Comparison of ENCODE assay signal across 1 cellular context in the genomic region with DNA sequence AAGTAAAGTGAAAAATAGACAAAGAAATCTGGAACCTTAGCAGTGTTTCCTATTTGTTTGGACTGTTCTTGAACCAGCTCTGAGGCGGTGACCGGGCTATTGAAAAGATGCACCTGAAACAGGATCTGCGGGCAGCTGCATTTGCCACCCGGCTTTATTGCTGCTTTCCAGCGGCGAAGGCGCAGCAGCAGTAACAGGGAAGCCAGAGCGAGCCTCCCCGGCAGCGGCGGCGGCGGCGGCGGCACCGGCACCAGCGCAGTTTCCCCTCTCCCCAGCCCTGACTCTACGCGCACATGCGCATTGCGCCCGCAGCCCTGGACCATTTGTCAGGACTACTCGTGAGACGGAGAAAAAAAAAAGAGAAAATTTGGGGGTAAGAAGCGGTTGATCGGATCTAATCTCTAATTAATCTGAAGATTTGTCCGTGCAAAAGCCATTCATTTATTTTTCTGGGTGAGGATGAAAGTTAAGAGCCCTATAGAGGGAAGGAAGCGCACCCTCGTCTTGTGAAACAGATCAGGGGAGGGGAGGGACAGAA.
TF ChIP-seq lines count a peak whose summit lies in the region.

A gene (plus strand): TSS at position 290 of the 538 bp plus-strand sequence. CDS start 24,119 bp downstream, outside the sequence.

TF ChIP-seq in HEK293, 187 proteins besides CTCF, POLR2A, EP300 and RAD21 (continued from another document and continues in another):
- TF ChIP-seq, protein P1, sequence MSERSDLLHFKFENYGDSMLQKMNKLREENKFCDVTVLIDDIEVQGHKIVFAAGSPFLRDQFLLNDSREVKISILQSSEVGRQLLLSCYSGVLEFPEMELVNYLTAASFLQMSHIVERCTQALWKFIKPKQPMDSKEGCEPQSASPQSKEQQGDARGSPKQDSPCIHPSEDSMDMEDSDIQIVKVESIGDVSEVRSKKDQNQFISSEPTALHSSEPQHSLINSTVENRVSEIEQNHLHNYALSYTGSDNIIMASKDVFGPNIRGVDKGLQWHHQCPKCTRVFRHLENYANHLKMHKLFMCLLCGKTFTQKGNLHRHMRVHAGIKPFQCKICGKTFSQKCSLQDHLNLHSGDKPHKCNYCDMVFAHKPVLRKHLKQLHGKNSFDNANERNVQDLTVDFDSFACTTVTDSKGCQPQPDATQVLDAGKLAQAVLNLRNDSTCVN (tag by site-specific recombination; optimal IDR thresholded peaks at IDR 0.05): peak; percentile 67
- TF ChIP-seq, protein P2, sequence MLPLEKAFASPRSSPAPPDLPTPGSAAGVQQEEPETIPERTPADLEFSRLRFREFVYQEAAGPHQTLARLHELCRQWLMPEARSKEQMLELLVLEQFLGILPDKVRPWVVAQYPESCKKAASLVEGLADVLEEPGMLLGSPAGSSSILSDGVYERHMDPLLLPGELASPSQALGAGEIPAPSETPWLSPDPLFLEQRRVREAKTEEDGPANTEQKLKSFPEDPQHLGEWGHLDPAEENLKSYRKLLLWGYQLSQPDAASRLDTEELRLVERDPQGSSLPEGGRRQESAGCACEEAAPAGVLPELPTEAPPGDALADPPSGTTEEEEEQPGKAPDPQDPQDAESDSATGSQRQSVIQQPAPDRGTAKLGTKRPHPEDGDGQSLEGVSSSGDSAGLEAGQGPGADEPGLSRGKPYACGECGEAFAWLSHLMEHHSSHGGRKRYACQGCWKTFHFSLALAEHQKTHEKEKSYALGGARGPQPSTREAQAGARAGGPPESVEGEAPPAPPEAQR (tag by site-specific recombination; IDR thresholded peaks at IDR 0.05): no peak
- TF ChIP-seq ZFP37 (tag by site-specific recombination; IDR thresholded peaks at IDR 0.05): no peak
- TF ChIP-seq, protein P3, sequence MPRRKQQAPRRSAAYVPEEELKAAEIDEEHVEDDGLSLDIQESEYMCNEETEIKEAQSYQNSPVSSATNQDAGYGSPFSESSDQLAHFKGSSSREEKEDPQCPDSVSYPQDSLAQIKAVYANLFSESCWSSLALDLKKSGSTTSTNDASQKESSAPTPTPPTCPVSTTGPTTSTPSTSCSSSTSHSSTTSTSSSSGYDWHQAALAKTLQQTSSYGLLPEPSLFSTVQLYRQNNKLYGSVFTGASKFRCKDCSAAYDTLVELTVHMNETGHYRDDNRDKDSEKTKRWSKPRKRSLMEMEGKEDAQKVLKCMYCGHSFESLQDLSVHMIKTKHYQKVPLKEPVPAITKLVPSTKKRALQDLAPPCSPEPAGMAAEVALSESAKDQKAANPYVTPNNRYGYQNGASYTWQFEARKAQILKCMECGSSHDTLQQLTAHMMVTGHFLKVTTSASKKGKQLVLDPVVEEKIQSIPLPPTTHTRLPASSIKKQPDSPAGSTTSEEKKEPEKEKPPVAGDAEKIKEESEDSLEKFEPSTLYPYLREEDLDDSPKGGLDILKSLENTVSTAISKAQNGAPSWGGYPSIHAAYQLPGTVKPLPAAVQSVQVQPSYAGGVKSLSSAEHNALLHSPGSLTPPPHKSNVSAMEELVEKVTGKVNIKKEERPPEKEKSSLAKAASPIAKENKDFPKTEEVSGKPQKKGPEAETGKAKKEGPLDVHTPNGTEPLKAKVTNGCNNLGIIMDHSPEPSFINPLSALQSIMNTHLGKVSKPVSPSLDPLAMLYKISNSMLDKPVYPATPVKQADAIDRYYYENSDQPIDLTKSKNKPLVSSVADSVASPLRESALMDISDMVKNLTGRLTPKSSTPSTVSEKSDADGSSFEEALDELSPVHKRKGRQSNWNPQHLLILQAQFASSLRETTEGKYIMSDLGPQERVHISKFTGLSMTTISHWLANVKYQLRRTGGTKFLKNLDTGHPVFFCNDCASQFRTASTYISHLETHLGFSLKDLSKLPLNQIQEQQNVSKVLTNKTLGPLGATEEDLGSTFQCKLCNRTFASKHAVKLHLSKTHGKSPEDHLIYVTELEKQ (tag by site-specific recombination; IDR thresholded peaks at IDR 0.05; ENCODE audit: borderline replicate concordance): no peak
- TF ChIP-seq, protein P4, sequence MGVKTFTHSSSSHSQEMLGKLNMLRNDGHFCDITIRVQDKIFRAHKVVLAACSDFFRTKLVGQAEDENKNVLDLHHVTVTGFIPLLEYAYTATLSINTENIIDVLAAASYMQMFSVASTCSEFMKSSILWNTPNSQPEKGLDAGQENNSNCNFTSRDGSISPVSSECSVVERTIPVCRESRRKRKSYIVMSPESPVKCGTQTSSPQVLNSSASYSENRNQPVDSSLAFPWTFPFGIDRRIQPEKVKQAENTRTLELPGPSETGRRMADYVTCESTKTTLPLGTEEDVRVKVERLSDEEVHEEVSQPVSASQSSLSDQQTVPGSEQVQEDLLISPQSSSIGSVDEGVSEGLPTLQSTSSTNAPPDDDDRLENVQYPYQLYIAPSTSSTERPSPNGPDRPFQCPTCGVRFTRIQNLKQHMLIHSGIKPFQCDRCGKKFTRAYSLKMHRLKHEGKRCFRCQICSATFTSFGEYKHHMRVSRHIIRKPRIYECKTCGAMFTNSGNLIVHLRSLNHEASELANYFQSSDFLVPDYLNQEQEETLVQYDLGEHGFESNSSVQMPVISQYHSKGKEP (tag by site-specific recombination; IDR thresholded peaks at IDR 0.05): peak; percentile 92
- TF ChIP-seq ZNF175 (tag by site-specific recombination; IDR thresholded peaks at IDR 0.05): no peak
- no peak for TF ChIP-seq ZNF169 (tag by site-specific recombination; IDR thresholded peaks at IDR 0.05)
- no peak for TF ChIP-seq ZNF221 (tag by site-specific recombination; IDR thresholded peaks at IDR 0.05; ENCODE audit: borderline replicate concordance)
- TF ChIP-seq ZNF24 (tag by site-specific recombination; IDR thresholded peaks at IDR 0.05): no peak
- TF ChIP-seq, protein P5, sequence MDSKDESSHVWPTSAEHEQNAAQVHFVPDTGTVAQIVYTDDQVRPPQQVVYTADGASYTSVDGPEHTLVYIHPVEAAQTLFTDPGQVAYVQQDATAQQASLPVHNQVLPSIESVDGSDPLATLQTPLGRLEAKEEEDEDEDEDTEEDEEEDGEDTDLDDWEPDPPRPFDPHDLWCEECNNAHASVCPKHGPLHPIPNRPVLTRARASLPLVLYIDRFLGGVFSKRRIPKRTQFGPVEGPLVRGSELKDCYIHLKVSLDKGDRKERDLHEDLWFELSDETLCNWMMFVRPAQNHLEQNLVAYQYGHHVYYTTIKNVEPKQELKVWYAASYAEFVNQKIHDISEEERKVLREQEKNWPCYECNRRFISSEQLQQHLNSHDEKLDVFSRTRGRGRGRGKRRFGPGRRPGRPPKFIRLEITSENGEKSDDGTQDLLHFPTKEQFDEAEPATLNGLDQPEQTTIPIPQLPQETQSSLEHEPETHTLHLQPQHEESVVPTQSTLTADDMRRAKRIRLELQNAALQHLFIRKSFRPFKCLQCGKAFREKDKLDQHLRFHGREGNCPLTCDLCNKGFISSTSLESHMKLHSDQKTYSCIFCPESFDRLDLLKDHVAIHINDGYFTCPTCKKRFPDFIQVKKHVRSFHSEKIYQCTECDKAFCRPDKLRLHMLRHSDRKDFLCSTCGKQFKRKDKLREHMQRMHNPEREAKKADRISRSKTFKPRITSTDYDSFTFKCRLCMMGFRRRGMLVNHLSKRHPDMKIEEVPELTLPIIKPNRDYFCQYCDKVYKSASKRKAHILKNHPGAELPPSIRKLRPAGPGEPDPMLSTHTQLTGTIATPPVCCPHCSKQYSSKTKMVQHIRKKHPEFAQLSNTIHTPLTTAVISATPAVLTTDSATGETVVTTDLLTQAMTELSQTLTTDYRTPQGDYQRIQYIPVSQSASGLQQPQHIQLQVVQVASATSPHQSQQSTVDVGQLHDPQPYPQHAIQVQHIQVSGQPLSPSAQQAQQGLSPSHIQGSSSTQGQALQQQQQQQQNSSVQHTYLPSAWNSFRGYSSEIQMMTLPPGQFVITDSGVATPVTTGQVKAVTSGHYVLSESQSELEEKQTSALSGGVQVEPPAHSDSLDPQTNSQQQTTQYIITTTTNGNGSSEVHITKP (tag by site-specific recombination; IDR thresholded peaks at IDR 0.05): peak; percentile 87
- TF ChIP-seq KLF8 (tag by site-specific recombination; IDR thresholded peaks at IDR 0.05): no peak
- TF ChIP-seq GLI2 (tag by site-specific recombination; IDR thresholded peaks at IDR 0.05; ENCODE audit: borderline replicate concordance, low read depth): no peak
- peak; percentile 87; the same call in 1 of the 2 replicates for TF ChIP-seq ZNF561 (tag by site-specific recombination; IDR thresholded peaks at IDR 0.05; ENCODE audit: borderline replicate concordance)
- no peak for TF ChIP-seq ZXDB (tag by site-specific recombination; IDR thresholded peaks at IDR 0.05)
- no peak for TF ChIP-seq RBAK (tag by site-specific recombination; IDR thresholded peaks at IDR 0.05)
- no peak for TF ChIP-seq REPIN1 (tag by site-specific recombination; IDR thresholded peaks at IDR 0.05; ENCODE audit: low read depth)
- TF ChIP-seq ZNF76 (tag by site-specific recombination; IDR thresholded peaks at IDR 0.05; ENCODE audit: borderline replicate concordance, low read depth): no peak
- no peak for TF ChIP-seq ZNF501 (tag by site-specific recombination; IDR thresholded peaks at IDR 0.05)
- no peak for TF ChIP-seq GLIS2 (tag by site-specific recombination; IDR thresholded peaks at IDR 0.05)
- TF ChIP-seq, protein P6, sequence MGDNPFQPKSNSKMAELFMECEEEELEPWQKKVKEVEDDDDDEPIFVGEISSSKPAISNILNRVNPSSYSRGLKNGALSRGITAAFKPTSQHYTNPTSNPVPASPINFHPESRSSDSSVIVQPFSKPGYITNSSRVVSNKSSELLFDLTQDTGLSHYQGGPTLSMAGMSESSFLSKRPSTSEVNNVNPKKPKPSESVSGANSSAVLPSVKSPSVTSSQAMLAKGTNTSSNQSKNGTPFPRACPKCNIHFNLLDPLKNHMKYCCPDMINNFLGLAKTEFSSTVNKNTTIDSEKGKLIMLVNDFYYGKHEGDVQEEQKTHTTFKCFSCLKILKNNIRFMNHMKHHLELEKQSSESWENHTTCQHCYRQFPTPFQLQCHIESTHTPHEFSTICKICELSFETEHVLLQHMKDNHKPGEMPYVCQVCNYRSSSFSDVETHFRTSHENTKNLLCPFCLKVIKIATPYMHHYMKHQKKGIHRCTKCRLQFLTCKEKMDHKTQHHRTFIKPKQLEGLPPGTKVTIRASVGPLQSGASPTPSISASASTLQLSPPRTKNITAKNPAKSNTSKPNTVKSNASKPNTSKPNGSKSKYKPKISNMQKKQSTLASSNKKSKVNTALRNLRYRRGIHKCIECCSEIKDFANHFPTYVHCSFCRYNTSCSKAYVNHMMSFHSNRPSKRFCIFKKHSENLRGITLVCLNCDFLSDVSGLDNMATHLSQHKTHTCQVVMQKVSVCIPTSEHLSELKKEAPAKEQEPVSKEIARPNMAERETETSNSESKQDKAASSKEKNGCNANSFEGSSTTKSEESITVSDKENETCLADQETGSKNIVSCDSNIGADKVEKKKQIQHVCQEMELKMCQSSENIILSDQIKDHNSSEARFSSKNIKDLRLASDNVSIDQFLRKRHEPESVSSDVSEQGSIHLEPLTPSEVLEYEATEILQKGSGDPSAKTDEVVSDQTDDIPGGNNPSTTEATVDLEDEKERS (tag by site-specific recombination; IDR thresholded peaks at IDR 0.05): no peak
- TF ChIP-seq ZNF37A (tag by site-specific recombination; IDR thresholded peaks at IDR 0.05): no peak
- TF ChIP-seq, protein P7, sequence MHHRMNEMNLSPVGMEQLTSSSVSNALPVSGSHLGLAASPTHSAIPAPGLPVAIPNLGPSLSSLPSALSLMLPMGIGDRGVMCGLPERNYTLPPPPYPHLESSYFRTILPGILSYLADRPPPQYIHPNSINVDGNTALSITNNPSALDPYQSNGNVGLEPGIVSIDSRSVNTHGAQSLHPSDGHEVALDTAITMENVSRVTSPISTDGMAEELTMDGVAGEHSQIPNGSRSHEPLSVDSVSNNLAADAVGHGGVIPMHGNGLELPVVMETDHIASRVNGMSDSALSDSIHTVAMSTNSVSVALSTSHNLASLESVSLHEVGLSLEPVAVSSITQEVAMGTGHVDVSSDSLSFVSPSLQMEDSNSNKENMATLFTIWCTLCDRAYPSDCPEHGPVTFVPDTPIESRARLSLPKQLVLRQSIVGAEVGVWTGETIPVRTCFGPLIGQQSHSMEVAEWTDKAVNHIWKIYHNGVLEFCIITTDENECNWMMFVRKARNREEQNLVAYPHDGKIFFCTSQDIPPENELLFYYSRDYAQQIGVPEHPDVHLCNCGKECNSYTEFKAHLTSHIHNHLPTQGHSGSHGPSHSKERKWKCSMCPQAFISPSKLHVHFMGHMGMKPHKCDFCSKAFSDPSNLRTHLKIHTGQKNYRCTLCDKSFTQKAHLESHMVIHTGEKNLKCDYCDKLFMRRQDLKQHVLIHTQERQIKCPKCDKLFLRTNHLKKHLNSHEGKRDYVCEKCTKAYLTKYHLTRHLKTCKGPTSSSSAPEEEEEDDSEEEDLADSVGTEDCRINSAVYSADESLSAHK (tag by site-specific recombination; IDR thresholded peaks at IDR 0.05): no peak; the same call in 1 of the 2 replicates
- TF ChIP-seq SP2 (tag by site-specific recombination; IDR thresholded peaks at IDR 0.05): no peak
- TF ChIP-seq OVOL3 (tag by site-specific recombination; IDR thresholded peaks at IDR 0.05): no peak
- no peak for TF ChIP-seq ZEB2 (tag by site-specific recombination; IDR thresholded peaks at IDR 0.05)
- TF ChIP-seq GFI1B (tag by site-specific recombination; IDR thresholded peaks at IDR 0.05): no peak
- TF ChIP-seq, protein P8, sequence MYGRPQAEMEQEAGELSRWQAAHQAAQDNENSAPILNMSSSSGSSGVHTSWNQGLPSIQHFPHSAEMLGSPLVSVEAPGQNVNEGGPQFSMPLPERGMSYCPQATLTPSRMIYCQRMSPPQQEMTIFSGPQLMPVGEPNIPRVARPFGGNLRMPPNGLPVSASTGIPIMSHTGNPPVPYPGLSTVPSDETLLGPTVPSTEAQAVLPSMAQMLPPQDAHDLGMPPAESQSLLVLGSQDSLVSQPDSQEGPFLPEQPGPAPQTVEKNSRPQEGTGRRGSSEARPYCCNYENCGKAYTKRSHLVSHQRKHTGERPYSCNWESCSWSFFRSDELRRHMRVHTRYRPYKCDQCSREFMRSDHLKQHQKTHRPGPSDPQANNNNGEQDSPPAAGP (tag by site-specific recombination; IDR thresholded peaks at IDR 0.05): no peak
- TF ChIP-seq, protein P9, sequence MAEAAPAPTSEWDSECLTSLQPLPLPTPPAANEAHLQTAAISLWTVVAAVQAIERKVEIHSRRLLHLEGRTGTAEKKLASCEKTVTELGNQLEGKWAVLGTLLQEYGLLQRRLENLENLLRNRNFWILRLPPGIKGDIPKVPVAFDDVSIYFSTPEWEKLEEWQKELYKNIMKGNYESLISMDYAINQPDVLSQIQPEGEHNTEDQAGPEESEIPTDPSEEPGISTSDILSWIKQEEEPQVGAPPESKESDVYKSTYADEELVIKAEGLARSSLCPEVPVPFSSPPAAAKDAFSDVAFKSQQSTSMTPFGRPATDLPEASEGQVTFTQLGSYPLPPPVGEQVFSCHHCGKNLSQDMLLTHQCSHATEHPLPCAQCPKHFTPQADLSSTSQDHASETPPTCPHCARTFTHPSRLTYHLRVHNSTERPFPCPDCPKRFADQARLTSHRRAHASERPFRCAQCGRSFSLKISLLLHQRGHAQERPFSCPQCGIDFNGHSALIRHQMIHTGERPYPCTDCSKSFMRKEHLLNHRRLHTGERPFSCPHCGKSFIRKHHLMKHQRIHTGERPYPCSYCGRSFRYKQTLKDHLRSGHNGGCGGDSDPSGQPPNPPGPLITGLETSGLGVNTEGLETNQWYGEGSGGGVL (tag by site-specific recombination; IDR thresholded peaks at IDR 0.05): no peak
- TF ChIP-seq ZNF2 (tag by site-specific recombination; IDR thresholded peaks at IDR 0.05): no peak
